23 cellular contexts compared by ENCODE assay signal in genomic region chr11:104995001-104995408, GRCh38. TPM values are rescaled to one million over a fixed set of nuclear protein-coding genes. Genes with fewer than 3 reads are reported as not detected.
DNase-seq lines count a peak whose midpoint lies in the region; ATAC-seq and TF ChIP-seq lines count a peak whose summit lies in the region.
"Had no signal": no experiment of that assay in that cellular context is flagged by ENCODE, and none has a peak within 500 bp of the region (broad histone marks: within the 10 kb centered on the region; RNA-seq: fewer than 3 reads in every experiment).

No MANE protein-coding gene starts in this region.

- H2AK5ac ChIP-seq in neuronal stem cell (ENCODE audit: low read depth, low read length), result no peak overlapping the region

- no peaks in the 10 kb centered on the region for H3K4me1 Mint-ChIP-seq in activated naive CD8-positive, alpha-beta T cell treated with anti-CD3 and anti-CD28 coated beads, Interleukin-2, amount 50 U/mL, for 24 hours
- H3K4me1 Mint-ChIP-seq: activated T-helper 17 cell treated with anti-CD3 and anti-CD28 coated beads, Interleukin-2, amount 50 U/mL, for 72 hours; naive B cell had no signal

- H3K9ac ChIP-seq in neuronal stem cell (ENCODE audit: low read depth, low read length, poor library complexity), result no peak overlapping the region

- no peak overlapping the region for H3K27ac Mint-ChIP-seq in activated naive CD8-positive, alpha-beta T cell treated with anti-CD3 and anti-CD28 coated beads, Interleukin-2, amount 50 U/mL, for 24 hours
- H3K27ac Mint-ChIP-seq: activated naive CD8-positive, alpha-beta T cell treated with anti-CD3 and anti-CD28 coated beads, Interleukin-2, amount 10 ng/mL, durations not matched to agents 7 days and 5 days; activated T-helper 17 cell treated with anti-CD3 and anti-CD28 coated beads, Interleukin-2, amount 50 U/mL, for 72 hours; memory B cell; type B pancreatic cell had no signal

- H3K23ac ChIP-seq in neuronal stem cell (ENCODE audit: low read depth, low read length, poor library complexity), result no peak overlapping the region

- no peaks in the 10 kb centered on the region for H3K4me1 ChIP-seq in neuronal stem cell (ENCODE audit: control insufficient read depth in 2 of 2, insufficient read depth in 1 of 2, low read depth in 1 of 2, low read length in 2 of 2)
- H3K4me1 ChIP-seq: gastroesophageal sphincter, right atrium auricular region had no signal

- H3K27ac ChIP-seq in neuronal stem cell (replicated peaks; ENCODE audit: low read length), result no peak overlapping the region
- H3K27ac ChIP-seq: gastroesophageal sphincter, HL-60, right atrium auricular region had no signal

- H3K4me2 ChIP-seq in neuronal stem cell (ENCODE audit: insufficient read depth, low read length, poor library complexity, severe bottlenecking), result no peak overlapping the region

- ATAC-seq in activated naive CD8-positive, alpha-beta T cell treated with anti-CD3 and anti-CD28 coated beads, Interleukin-2, amount 50 U/mL, for 24 hours, result no peak
- ATAC-seq: activated T-helper 17 cell treated with anti-CD3 and anti-CD28 coated beads, Interleukin-2, amount 50 U/mL, for 72 hours; esophagus mucosa; gastroesophageal sphincter had no signal

- peak; percentile 82 for DNase-seq in NCI-H1092 (lab: John Stamatoyannopoulos, UW)
- DNase-seq in NCI-H187 treated with DMSO at 0.1 percent for 48 hours (lab: John Stamatoyannopoulos, UW), result peak; percentile 84
- DNase-seq in NCI-H69 (lab: John Stamatoyannopoulos, UW), result peak; percentile 14
- DNase-seq in neuronal stem cell (ENCODE audit: low spot score), result no peak
- DNase-seq in EL, result no peak
- DNase-seq in lower leg skin (ENCODE audit: low spot score in 2 of 2), result no peak
- DNase-seq in activated naive CD8-positive, alpha-beta T cell treated with anti-CD3 and anti-CD28 coated beads, Interleukin-2, amount 50 U/mL, for 24 hours, result no peak
- DNase-seq: activated naive CD8-positive, alpha-beta T cell treated with anti-CD3 and anti-CD28 coated beads, Interleukin-2, amount 10 ng/mL, durations not matched to agents 7 days and 5 days; effector CD8-positive, alpha-beta T cell; GF-D8; IMR-90; naive B cell; stimulated activated CD4-positive, alpha-beta T cell treated with anti-CD3 and anti-CD28 coated beads, Interleukin-12 subunit alpha, Interleukin-12 subunit beta, amount 100 ng/mL, for 4 hours had no signal

- H3K4me3 Mint-ChIP-seq in activated naive CD8-positive, alpha-beta T cell treated with anti-CD3 and anti-CD28 coated beads, Interleukin-2, amount 50 U/mL, for 24 hours, result no peak overlapping the region
- H3K4me3 Mint-ChIP-seq: activated naive CD8-positive, alpha-beta T cell treated with anti-CD3 and anti-CD28 coated beads, Interleukin-2, amount 10 ng/mL, durations not matched to agents 7 days and 5 days; activated T-helper 17 cell treated with anti-CD3 and anti-CD28 coated beads, Interleukin-2, amount 50 U/mL, for 72 hours; memory B cell; naive B cell; type B pancreatic cell had no signal

- H3K4me3 ChIP-seq in neuronal stem cell (ENCODE audit: low read length in 2 of 2) (no peak overlapping the region), lower leg skin (ENCODE audit: low read depth, poor library complexity, severe bottlenecking) (no peak overlapping the region)
- H3K4me3 ChIP-seq: gastroesophageal sphincter, right atrium auricular region had no signal

- no peak overlapping the region for H3K18ac ChIP-seq in neuronal stem cell (ENCODE audit: low read length)

- H2BK5ac ChIP-seq in neuronal stem cell (ENCODE audit: low read length), result no peak overlapping the region

- H3K27me3 Mint-ChIP-seq in activated naive CD8-positive, alpha-beta T cell treated with anti-CD3 and anti-CD28 coated beads, Interleukin-2, amount 50 U/mL, for 24 hours, result no peaks in the 10 kb centered on the region
- H3K27me3 Mint-ChIP-seq: activated T-helper 17 cell treated with anti-CD3 and anti-CD28 coated beads, Interleukin-2, amount 50 U/mL, for 72 hours; memory B cell; naive B cell; type B pancreatic cell had no signal

- H3K9me3 Mint-ChIP-seq in activated naive CD8-positive, alpha-beta T cell treated with anti-CD3 and anti-CD28 coated beads, Interleukin-2, amount 50 U/mL, for 24 hours, result no peaks in the 10 kb centered on the region
- H3K9me3 Mint-ChIP-seq: activated T-helper 17 cell treated with anti-CD3 and anti-CD28 coated beads, Interleukin-2, amount 50 U/mL, for 72 hours; memory B cell; type B pancreatic cell had no signal

- no peak overlapping the region for H4K91ac ChIP-seq in neuronal stem cell (ENCODE audit: low read depth, low read length, poor library complexity)

- H2BK15ac ChIP-seq in neuronal stem cell (ENCODE audit: low read length), result no peak overlapping the region

- H2BK12ac ChIP-seq in neuronal stem cell (ENCODE audit: low read length), result no peak overlapping the region

- TF ChIP-seq CTCF in lower leg skin (IDR thresholded peaks at IDR 0.05), result no peak

- no peak overlapping the region for H4K8ac ChIP-seq in neuronal stem cell (ENCODE audit: low read depth, low read length)

- no CpG with 5 or more reads among the region's 2 CpGs for WGBS in neuronal stem cell (ENCODE audit: extremely low coverage in 2 of 2, insufficient read length in 2 of 2, insufficient replicate concordance in 1 of 2), 2 donors
- WGBS in lower leg skin, 2 donors, result 86 to 87% methylated on average over 2 of the region's 2 CpGs

- H3K79me1 ChIP-seq in neuronal stem cell (ENCODE audit: low read depth, low read length), result no peaks in the 10 kb centered on the region

- H3K9me3 ChIP-seq in neuronal stem cell (replicated peaks in 1 of 2; ENCODE audit: control insufficient read depth in 2 of 2, insufficient read depth in 1 of 2, low read depth in 1 of 2, low read length in 2 of 2), result no peaks in the 10 kb centered on the region
- H3K9me3 ChIP-seq: gastroesophageal sphincter, right atrium auricular region had no signal

- TF ChIP-seq POLR2A in lower leg skin (IDR thresholded peaks at IDR 0.05), result no peak

- H3K4ac ChIP-seq in neuronal stem cell (ENCODE audit: low read length), result no peak overlapping the region

- H3K14ac ChIP-seq in neuronal stem cell (ENCODE audit: low read length), result no peak overlapping the region

- no peak overlapping the region for H2BK120ac ChIP-seq in neuronal stem cell (ENCODE audit: low read depth, low read length)

- H3K36me3 Mint-ChIP-seq in activated naive CD8-positive, alpha-beta T cell treated with anti-CD3 and anti-CD28 coated beads, Interleukin-2, amount 50 U/mL, for 24 hours (ENCODE audit: low read depth), result no peaks in the 10 kb centered on the region
- H3K36me3 Mint-ChIP-seq: activated naive CD8-positive, alpha-beta T cell treated with anti-CD3 and anti-CD28 coated beads, Interleukin-2, amount 10 ng/mL, durations not matched to agents 7 days and 5 days; memory B cell; naive B cell; type B pancreatic cell had no signal

- intact Hi-C loops in lower leg skin (cut with DNase I; ENCODE audit: low total_unique reads), result no loop called here

- H2AFZ ChIP-seq in neuronal stem cell (ENCODE audit: low read length), result peak overlapping the region; percentile 76

- no peaks in the 10 kb centered on the region for H3K36me3 ChIP-seq in neuronal stem cell (replicated peaks in 1 of 2; ENCODE audit: control insufficient read depth in 2 of 2, insufficient read depth in 2 of 2, low read length in 2 of 2)
- H3K36me3 ChIP-seq: gastroesophageal sphincter, right atrium auricular region had no signal

- H3K27me3 ChIP-seq in neuronal stem cell (ENCODE audit: control insufficient read depth in 3 of 3, insufficient read depth in 3 of 3, low read depth in 1 of 3, low read length in 3 of 3), result no peaks in the 10 kb centered on the region
- H3K27me3 ChIP-seq: gastroesophageal sphincter, right atrium auricular region had no signal

RNA-seq across cellular contexts. Expression of gene CASP4, which starts 26.6 kb away (rescaled TPM):
- polyA plus RNA-seq in neuronal stem cell (2013, experiment 1 of 2), result not detected
- polyA plus RNA-seq in neuronal stem cell (2013, experiment 2 of 2), result not detected
- 100 to 1,000 TPM in 3 of 4 donors, 10 to 100 TPM in 1; 86.3 to 124 (median 110) TPM for total RNA-seq in lower leg skin

RNA-seq across cellular contexts. Expression of gene CASP5, which starts 28.0 kb away (rescaled TPM):
- not detected for polyA plus RNA-seq in neuronal stem cell (2013, experiment 1 of 2)
- polyA plus RNA-seq in neuronal stem cell (2013, experiment 2 of 2), result not detected
- total RNA-seq in lower leg skin, result under 1 TPM in 1 of 4 donors, not detected in 3; 0.21 TPM
- total RNA-seq: activated naive CD8-positive, alpha-beta T cell treated with anti-CD3 and anti-CD28 coated beads, Interleukin-2, amount 10 ng/mL, durations not matched to agents 7 days and 5 days; activated T-helper 17 cell treated with anti-CD3 and anti-CD28 coated beads, Interleukin-2, amount 50 U/mL, for 72 hours; chondrocyte; esophagus mucosa; IMR-90; kidney epithelial cell; M059J; right atrium auricular region had no signal
- polyA plus RNA-seq: IMR-90 had no signal

RNA-seq across cellular contexts. Expression of gene CASP1, which starts 39.9 kb away (rescaled TPM):
- polyA plus RNA-seq in neuronal stem cell (2013, experiment 1 of 2), result not detected
- not detected for polyA plus RNA-seq in neuronal stem cell (2013, experiment 2 of 2)
- total RNA-seq in lower leg skin, result 10 to 100 TPM; 17.8 to 31.6 (median 22.5) TPM
- total RNA-seq: chondrocyte had no signal

RNA-seq across cellular contexts. Expression of gene CARD16, which starts 50.1 kb away (rescaled TPM):
- polyA plus RNA-seq in neuronal stem cell (2013, experiment 1 of 2), result not detected
- not detected for polyA plus RNA-seq in neuronal stem cell (2013, experiment 2 of 2)
- total RNA-seq in lower leg skin, result 1 to 10 TPM; 3.8 to 9.0 (median 4.4) TPM
- total RNA-seq: chondrocyte, kidney epithelial cell had no signal

Comparison
In these comparisons a context has a peak if more than half of its experiments do, and no peak if none do; other contexts are left out.
1. DNase-seq: peak in NCI-H1092 (single experiment), NCI-H187 treated with DMSO at 0.1 percent for 48 hours (single experiment) and NCI-H69 (single experiment); none in neuronal stem cell (single experiment), EL (single experiment), lower leg skin (0 of 2) and activated naive CD8-positive, alpha-beta T cell treated with anti-CD3 and anti-CD28 coated beads, Interleukin-2, amount 50 U/mL, for 24 hours (single experiment).